In genomic region chr6:16106991-16107787, GRCh38 we compare ENCODE assay signal across 1 cellular context.
TF ChIP-seq lines count a peak whose summit lies in the region.

No MANE protein-coding gene starts in this region.

TF ChIP-seq in K562, 482 proteins besides CTCF, POLR2A, EP300 and RAD21:
- no peak for TF ChIP-seq SMC3 (conservative IDR thresholded peaks at IDR 0.05; ENCODE audit: insufficient read depth, low read depth, low read length)
- no peak for TF ChIP-seq ZFP36 (IDR thresholded peaks at IDR 0.05; ENCODE audit: low read depth, low read length, partially characterized antibody)
- TF ChIP-seq ZNF639 (CRISPR knock-in tag; conservative IDR thresholded peaks at IDR 0.05 in 1 of 2, IDR thresholded peaks at IDR 0.05 in 1 of 2), result no peak
- TF ChIP-seq GTF2A2 (tag; IDR thresholded peaks at IDR 0.05), result no peak
- TF ChIP-seq CTBP1 (IDR thresholded peaks at IDR 0.05; ENCODE audit: borderline replicate concordance), result 0 out of 2 replicates have a peak, but pooled peaks have one; percentile 0
